29 cellular contexts compared by ENCODE assay signal in the genomic region with DNA sequence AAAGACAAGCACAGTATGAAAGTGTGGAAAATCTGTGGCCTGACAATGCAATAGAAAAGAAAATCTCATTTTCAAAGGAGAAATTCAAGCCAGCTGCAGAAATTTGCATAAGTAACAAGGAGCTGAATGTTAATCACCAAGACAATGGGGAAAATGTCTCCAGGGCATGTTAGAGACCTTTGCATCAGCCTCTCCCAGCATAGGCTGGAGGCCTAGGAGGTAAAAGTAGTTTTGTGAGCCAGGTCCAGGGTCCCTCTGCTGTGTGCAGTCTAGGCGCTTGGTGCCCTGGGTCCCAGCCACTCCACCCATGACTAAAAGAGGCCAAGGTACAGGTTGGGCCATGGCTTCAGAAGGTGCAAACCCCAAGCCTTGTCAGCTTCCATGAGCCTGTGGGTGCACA. TPM values are rescaled to one million over a fixed set of nuclear protein-coding genes. Genes with fewer than 3 reads are reported as not detected.
"Had no signal": no experiment of that assay in that cellular context is flagged by ENCODE, and none has a peak within 500 bp of the region (broad histone marks: within the 10 kb centered on the region; RNA-seq: fewer than 3 reads in every experiment).

No MANE protein-coding gene starts in this region.

- H3K4me3 Mint-ChIP-seq: IgD-negative memory B cell had no signal

- H3K4me3 ChIP-seq: K562 had no signal

- DNase-seq: Kasumi-1, MV-4-11, NCI-H1048, NCI-H1105, NCI-H1417, NCI-H1436 treated with DMSO at 0.1 percent for 48 hours, NCI-H1694 treated with DMSO at 0.1 percent for 48 hours, NCI-H1930, NCI-H2081, NCI-H2171, NCI-H226, NCI-H446, NCI-H510A, NCI-H524 treated with DMSO at 0.1 percent for 48 hours, NCI-H69, NCI-H774, PC-3, SHP77, SK-N-SH, SW 1271 had no signal

- H3K4me1 Mint-ChIP-seq: IgD-negative memory B cell had no signal

- H3K4me2 ChIP-seq: KMS-11, SK-N-SH had no signal

- H3K27ac ChIP-seq: HL-60, KMS-11, RWPE1 had no signal

- H3K9me3 ChIP-seq: SK-N-SH had no signal

- FAIRE-seq: HTR-8/SVneo, K562 had no signal

- H3K27ac Mint-ChIP-seq: IgD-negative memory B cell had no signal

- H3K9me2 ChIP-seq: SK-N-SH had no signal

- ATAC-seq: K562, Panc1, PC-3 had no signal

- H3K9ac ChIP-seq: KMS-11, SK-N-SH had no signal

RNA-seq across cellular contexts. Expression of a gene that starts 58.3 kb away (rescaled TPM):
- total RNA-seq: MCF 10A, PC-3, SK-MEL-5 had no signal
- polyA plus RNA-seq: SK-N-SH had no signal
